Comparison of ENCODE assay signal across 9 cellular contexts in genomic region chr16:71564377-71564967, GRCh38. TPM values are rescaled to one million over a fixed set of nuclear protein-coding genes. Genes with fewer than 3 reads are reported as not detected.
A peak's percentile ranks its signal among the peaks of the same experiment; 100 is the strongest.
DNase-seq lines count a peak whose midpoint lies in the region; ATAC-seq and TF ChIP-seq lines count a peak whose summit lies in the region.
"Had no signal": no experiment of that assay in that cellular context is flagged by ENCODE, and none has a peak within 500 bp of the region (broad histone marks: within the 10 kb centered on the region; RNA-seq: fewer than 3 reads in every experiment).

No MANE protein-coding gene starts in this region.

- no peak for TF ChIP-seq CTCF in coronary artery (IDR thresholded peaks at IDR 0.05)

- H3K4me3 Mint-ChIP-seq in CD8-positive, alpha-beta memory T cell: peak overlapping the region; percentile 81 to 97 (median 90)
- H3K4me3 Mint-ChIP-seq in naive thymus-derived CD4-positive, alpha-beta T cell: peak overlapping the region; percentile 83 to 98 (median 91)

- peak in 1 of 5 donors; percentile 2 for DNase-seq in CD8-positive, alpha-beta memory T cell
- DNase-seq in NCI-H146 treated with DMSO at 0.1 percent for 48 hours (lab: John Stamatoyannopoulos, UW; ENCODE audit: unreplicated experiment) (peak; percentile 22), coronary artery (ENCODE audit: low spot score) (no peak), cerebellar nuclear complex (lab: John Stamatoyannopoulos, UW) (no peak), Kasumi-1 (lab: John Stamatoyannopoulos, UW) (no peak)
- peak in 1 of 9 donors; percentile 1 for DNase-seq in naive thymus-derived CD4-positive, alpha-beta T cell

- peaks cover 0 to 10% (median 4%) of the 10 kb centered on the region in 3 donors for H3K36me3 Mint-ChIP-seq in CD8-positive, alpha-beta memory T cell
- H3K36me3 Mint-ChIP-seq in naive thymus-derived CD4-positive, alpha-beta T cell: peaks cover 0 to 10% (median 3%) of the 10 kb centered on the region in 5 donors

- CTCF ChIA-PET in CD8-positive, alpha-beta memory T cell (lab: Charles Lee): interaction anchor here (0.6 to 1.9 kb wide), 19 partner anchors 9 to 397 kb away, joined by 3 to 48 read pairs (median 4); partner anchors contain the start of genes MARVELD3 and ZNF23
- CTCF ChIA-PET in naive thymus-derived CD4-positive, alpha-beta T cell (lab: Charles Lee): interaction anchor here (0.6 to 3.1 kb wide), 8 partner anchors 10 to 397 kb away, joined by 3 to 45 read pairs (median 4); partner anchors contain the start of gene TAT

- peak overlapping the region; percentile 92 to 99 (median 96) for H3K27ac Mint-ChIP-seq in CD8-positive, alpha-beta memory T cell
- peak overlapping the region; percentile 92 to 98 (median 94) for H3K27ac Mint-ChIP-seq in naive thymus-derived CD4-positive, alpha-beta T cell

- intact Hi-C loops in naive thymus-derived CD4-positive, alpha-beta T cell (cut with micrococcal nuclease): loop anchor here (1.0 to 10.0 kb wide), 13 partner anchors 80 to 1100 kb away; partner anchors contain the start of genes CMTR2 (in 2 of the 2), DHODH (in 1 of the 2), DHX38 (in 1 of the 2) and IST1 (in 1 of the 2)

- H3K9me3 ChIP-seq in CD8-positive, alpha-beta memory T cell (ENCODE audit: low read length): no peaks in the 10 kb centered on the region
- no peaks in the 10 kb centered on the region for H3K9me3 ChIP-seq in naive thymus-derived CD4-positive, alpha-beta T cell (ENCODE audit: control insufficient read depth in 2 of 3, low read length in 3 of 3)

- peak overlapping the region; percentile 67 for H3K4me3 ChIP-seq in CD8-positive, alpha-beta memory T cell (ENCODE audit: low read length)
- H3K4me3 ChIP-seq in coronary artery: peak overlapping the region; percentile 68
- H3K4me3 ChIP-seq in naive thymus-derived CD4-positive, alpha-beta T cell (ENCODE audit: low read length): peak overlapping the region; percentile 63

- peaks cover 10% of the 10 kb centered on the region for H3K4me1 ChIP-seq in CD8-positive, alpha-beta memory T cell (ENCODE audit: insufficient read depth, low read length)
- peaks cover 13 to 15% of the 10 kb centered on the region in 2 donors for H3K4me1 ChIP-seq in naive thymus-derived CD4-positive, alpha-beta T cell (ENCODE audit: control insufficient read depth in 2 of 2, insufficient read depth in 2 of 2, low read length in 2 of 2)

- no peaks in the 10 kb centered on the region for H3K36me3 ChIP-seq in CD8-positive, alpha-beta memory T cell (ENCODE audit: insufficient read depth, low read length)
- no peaks in the 10 kb centered on the region for H3K36me3 ChIP-seq in naive thymus-derived CD4-positive, alpha-beta T cell (ENCODE audit: control insufficient read depth in 2 of 3, insufficient read depth in 3 of 3, low read length in 3 of 3)

- ATAC-seq in GM21515 (IDR thresholded peaks at IDR 0.05; ENCODE audit: unreplicated experiment) (peak; percentile 83), GM18909 (IDR thresholded peaks at IDR 0.05; ENCODE audit: poor library complexity, unreplicated experiment) (no peak)
- no peak for ATAC-seq in naive thymus-derived CD4-positive, alpha-beta T cell

- H3K4me1 Mint-ChIP-seq in CD8-positive, alpha-beta memory T cell: peaks cover 16 to 18% (median 17%) of the 10 kb centered on the region in 3 donors
- H3K4me1 Mint-ChIP-seq in naive thymus-derived CD4-positive, alpha-beta T cell: peaks cover 10 to 23% (median 16%) of the 10 kb centered on the region in 7 donors

- H3K27ac ChIP-seq in CD8-positive, alpha-beta memory T cell (ENCODE audit: low read depth, low read length): peak overlapping the region; percentile 76
- peak overlapping the region; percentile 23 to 69 for H3K27ac ChIP-seq in coronary artery
- H3K27ac ChIP-seq in naive thymus-derived CD4-positive, alpha-beta T cell (ENCODE audit: low read depth, low read length): peak overlapping the region; percentile 75

- peaks cover 7 to 13% (median 9%) of the 10 kb centered on the region in 5 donors for H3K9me3 Mint-ChIP-seq in CD8-positive, alpha-beta memory T cell
- peaks cover 0 to 25% (median 6%) of the 10 kb centered on the region in 11 donors for H3K9me3 Mint-ChIP-seq in naive thymus-derived CD4-positive, alpha-beta T cell

- no peaks in the 10 kb centered on the region for H3K27me3 ChIP-seq in CD8-positive, alpha-beta memory T cell (ENCODE audit: insufficient read depth, low read length, poor library complexity, severe bottlenecking)
- H3K27me3 ChIP-seq in naive thymus-derived CD4-positive, alpha-beta T cell (ENCODE audit: control insufficient read depth in 2 of 2, insufficient read depth in 2 of 2, low read length in 2 of 2): no peaks in the 10 kb centered on the region

- POLR2A ChIA-PET in CD8-positive, alpha-beta memory T cell (lab: Charles Lee): interaction anchor here (0.6 to 1.7 kb wide), 4 partner anchors 47 to 529 kb away, joined by 3 to 12 read pairs (median 5); partner anchors contain the start of genes AP1G1, DHX38 and TXNL4B
- POLR2A ChIA-PET in naive thymus-derived CD4-positive, alpha-beta T cell (lab: Charles Lee): interaction anchor here (0.6 to 1.7 kb wide), 9 partner anchors 28 to 529 kb away, joined by 3 to 27 read pairs (median 4); partner anchors contain the start of genes DHX38, TXNL4B and ZNF23

- peaks cover 4 to 9% of the 10 kb centered on the region in 2 donors for H3K27me3 Mint-ChIP-seq in CD8-positive, alpha-beta memory T cell
- peaks cover 0 to 14% (median 0%) of the 10 kb centered on the region in 5 donors for H3K27me3 Mint-ChIP-seq in naive thymus-derived CD4-positive, alpha-beta T cell

RNA-seq across cellular contexts. Expression of gene TAT, which starts 12.4 kb away (rescaled TPM):
- not detected for total RNA-seq in CD8-positive, alpha-beta memory T cell
- 0.06 TPM for polyA plus RNA-seq in CD8-positive, alpha-beta memory T cell
- total RNA-seq in naive thymus-derived CD4-positive, alpha-beta T cell: not detected
- polyA plus RNA-seq in naive thymus-derived CD4-positive, alpha-beta T cell: under 1 TPM; 0.10 to 0.53 TPM
- total RNA-seq: T-helper 1 cell treated with Interleukin-12 subunit alpha and Interleukin-12 subunit beta and Interleukin-4 antibody, amounts not matched to agents 30 ng/mL and 1 ng/mL, for 36 hours had no signal

RNA-seq across cellular contexts. Expression of gene CHST4, which starts 38.2 kb away (rescaled TPM):
- total RNA-seq in CD8-positive, alpha-beta memory T cell: not detected
- not detected for polyA plus RNA-seq in CD8-positive, alpha-beta memory T cell
- not detected for total RNA-seq in naive thymus-derived CD4-positive, alpha-beta T cell
- polyA plus RNA-seq in naive thymus-derived CD4-positive, alpha-beta T cell: not detected
- total RNA-seq: T-helper 1 cell treated with Interleukin-12 subunit alpha and Interleukin-12 subunit beta and Interleukin-4 antibody, amounts not matched to agents 30 ng/mL and 1 ng/mL, for 36 hours had no signal
